Comparison of ENCODE assay signal across 1 cellular context in genomic region chr3:49161197-49161596, GRCh38.
TF ChIP-seq lines count a peak whose summit lies in the region.

No MANE protein-coding gene starts in this region.

TF ChIP-seq in K562, 482 proteins besides CTCF, POLR2A, EP300 and RAD21:
- TF ChIP-seq NONO (IDR thresholded peaks at IDR 0.05; ENCODE audit: low read depth in 2 of 2, low read length in 1 of 2) (no peak), RBFOX2 (IDR thresholded peaks at IDR 0.05; ENCODE audit: low read depth, low read length) (0 out of 2 replicates have a peak, but pooled peaks have one; percentile 7), E2F4 (CRISPR knock-in tag; IDR thresholded peaks at IDR 0.05; ENCODE audit: low read depth) (no peak)
- TF ChIP-seq, protein P1, sequence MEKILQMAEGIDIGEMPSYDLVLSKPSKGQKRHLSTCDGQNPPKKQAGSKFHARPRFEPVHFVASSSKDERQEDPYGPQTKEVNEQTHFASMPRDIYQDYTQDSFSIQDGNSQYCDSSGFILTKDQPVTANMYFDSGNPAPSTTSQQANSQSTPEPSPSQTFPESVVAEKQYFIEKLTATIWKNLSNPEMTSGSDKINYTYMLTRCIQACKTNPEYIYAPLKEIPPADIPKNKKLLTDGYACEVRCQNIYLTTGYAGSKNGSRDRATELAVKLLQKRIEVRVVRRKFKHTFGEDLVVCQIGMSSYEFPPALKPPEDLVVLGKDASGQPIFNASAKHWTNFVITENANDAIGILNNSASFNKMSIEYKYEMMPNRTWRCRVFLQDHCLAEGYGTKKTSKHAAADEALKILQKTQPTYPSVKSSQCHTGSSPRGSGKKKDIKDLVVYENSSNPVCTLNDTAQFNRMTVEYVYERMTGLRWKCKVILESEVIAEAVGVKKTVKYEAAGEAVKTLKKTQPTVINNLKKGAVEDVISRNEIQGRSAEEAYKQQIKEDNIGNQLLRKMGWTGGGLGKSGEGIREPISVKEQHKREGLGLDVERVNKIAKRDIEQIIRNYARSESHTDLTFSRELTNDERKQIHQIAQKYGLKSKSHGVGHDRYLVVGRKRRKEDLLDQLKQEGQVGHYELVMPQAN (IDR thresholded peaks at IDR 0.05; ENCODE audit: borderline replicate concordance), result no peak
